In the genomic region with DNA sequence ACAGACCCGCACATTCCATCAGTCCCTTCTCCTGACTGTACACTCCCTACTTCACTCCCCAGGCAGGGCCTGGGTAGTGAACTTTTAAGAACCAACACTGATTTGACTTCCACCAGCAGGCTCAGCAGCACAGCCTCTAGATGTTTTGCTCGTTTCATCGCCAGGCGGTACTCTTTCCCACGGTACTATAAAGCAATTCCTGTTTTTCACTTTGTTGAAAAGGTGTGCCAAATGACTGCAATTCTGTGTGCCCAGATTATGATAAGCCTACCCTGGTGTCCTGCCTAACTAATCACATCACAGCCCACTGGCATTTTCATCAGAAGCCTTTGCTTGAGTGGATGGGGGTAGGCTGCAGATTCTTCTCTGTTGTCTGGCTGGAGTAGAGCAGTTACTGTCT, we compare ENCODE assay signal across 1 cellular context.
TF ChIP-seq lines count a peak whose summit lies in the region.

No MANE protein-coding gene starts in this region.

TF ChIP-seq in IMR-90, 13 proteins besides CTCF, POLR2A, EP300 and RAD21 (continued from another document):
- no peak for TF ChIP-seq MAZ (IDR thresholded peaks at IDR 0.05; ENCODE audit: borderline replicate concordance, low read depth, low read length)
- TF ChIP-seq FOS (IDR thresholded peaks at IDR 0.05; ENCODE audit: low read depth, low read length): no peak
- no peak for TF ChIP-seq RCOR1 (IDR thresholded peaks at IDR 0.05; ENCODE audit: insufficient replicate concordance, low read length)
- TF ChIP-seq CEBPB (IDR thresholded peaks at IDR 0.05; ENCODE audit: low read depth, low read length): no peak
- no peak for TF ChIP-seq CHD1 (IDR thresholded peaks at IDR 0.05; ENCODE audit: low read depth, low read length)
- TF ChIP-seq BHLHE40 (IDR thresholded peaks at IDR 0.05; ENCODE audit: low read depth, low read length): no peak
